In the genomic region with DNA sequence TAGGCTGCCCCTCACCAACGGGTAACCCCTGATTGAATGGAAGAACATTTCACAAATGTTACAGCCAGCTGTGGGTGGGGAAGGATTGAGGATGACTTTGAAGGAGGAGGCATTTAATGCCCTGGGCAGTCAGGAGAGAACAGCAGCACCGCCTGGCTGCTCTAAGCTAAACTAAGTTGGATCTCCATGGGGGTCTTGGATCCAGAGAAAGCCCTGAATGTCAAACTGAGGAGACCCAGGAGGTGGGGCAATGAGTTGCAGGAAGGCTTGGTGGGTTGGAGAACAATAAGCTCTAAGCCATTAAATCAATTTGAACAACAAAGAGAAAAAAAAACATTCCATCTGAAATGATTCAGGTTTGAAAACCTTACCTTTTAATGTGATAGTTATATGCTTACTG, we compare ENCODE assay signal across 30 cellular contexts. TPM values are rescaled to one million over a fixed set of nuclear protein-coding genes. Genes with fewer than 3 reads are reported as not detected.
"Had no signal": no experiment of that assay in that cellular context is flagged by ENCODE, and none has a peak within 500 bp of the region (broad histone marks: within the 10 kb centered on the region; RNA-seq: fewer than 3 reads in every experiment).

No MANE protein-coding gene starts in this region.

- H3K27me3 Mint-ChIP-seq: activated CD4-positive, alpha-beta T cell treated with anti-CD3 and anti-CD28 coated beads, Interleukin-2, amount 10 ng/mL, durations not matched to agents 7 days and 5 days; activated naive CD4-positive, alpha-beta T cell treated with anti-CD3 and anti-CD28 coated beads, Interleukin-2, amount 50 U/mL, for 24 hours had no signal

- H3K4me3 ChIP-seq: adrenal gland, breast epithelium, gastrocnemius medialis, lower lobe of right lung, psoas muscle, right lobe of liver, stomach, vagina had no signal

- H3K4me1 ChIP-seq: adrenal gland, breast epithelium, gastrocnemius medialis, lower lobe of right lung, psoas muscle, vagina had no signal

- H3K4me1 Mint-ChIP-seq: nephron progenitor cell had no signal

- H3K9me3 ChIP-seq: adrenal gland, breast epithelium, gastrocnemius medialis, lower lobe of right lung, psoas muscle, right lobe of liver, stomach, vagina had no signal

- H3K27ac Mint-ChIP-seq: activated CD4-positive, alpha-beta T cell treated with anti-CD3 and anti-CD28 coated beads, Interleukin-2, amount 10 ng/mL, durations not matched to agents 7 days and 5 days; activated naive CD4-positive, alpha-beta T cell treated with anti-CD3 and anti-CD28 coated beads, Interleukin-2, amount 50 U/mL, for 24 hours; nephron progenitor cell had no signal

- H3K27ac ChIP-seq: adrenal gland, breast epithelium, gastrocnemius medialis, lower lobe of right lung, psoas muscle, right lobe of liver, stomach, vagina had no signal

- H3K9me3 Mint-ChIP-seq: activated CD4-positive, alpha-beta T cell treated with anti-CD3 and anti-CD28 coated beads, Interleukin-2, amount 10 ng/mL, durations not matched to agents 7 days and 5 days; activated naive CD4-positive, alpha-beta T cell treated with anti-CD3 and anti-CD28 coated beads, Interleukin-2, amount 50 U/mL, for 24 hours; nephron progenitor cell had no signal

- DNase-seq: activated CD4-positive, alpha-beta T cell treated with anti-CD3 and anti-CD28 coated beads, Interleukin-2, amount 10 ng/mL, durations not matched to agents 7 days and 5 days; activated CD8-positive, alpha-beta memory T cell treated with anti-CD3 and anti-CD28 coated beads, Interleukin-2, amount 50 U/mL, for 4 hours; activated effector memory CD4-positive, alpha-beta T cell treated with anti-CD3 and anti-CD28 coated beads, Interleukin-2, amount 50 U/mL, for 16 hours; activated T-cell treated with anti-CD3 and anti-CD28 coated beads, Interleukin-2, amount 50 U/mL, for 48 hours; adrenal gland; cerebellar nuclear complex; cortex of kidney; effector CD4-positive, alpha-beta T cell; gastrocnemius medialis; head of caudate nucleus; islet precursor cell; lower lobe of right lung; midbrain; nephron progenitor cell; psoas muscle; right lobe of liver; small intestine; stimulated activated CD4-positive, alpha-beta T cell treated with anti-CD3 and anti-CD28 coated beads, Interleukin-15, amount 100 ng/mL, for 24 hours; stimulated activated CD4-positive, alpha-beta T cell treated with anti-CD3 and anti-CD28 coated beads, Interleukin-4, amount 100 ng/mL, for 1 hour; stomach; T-helper 1 cell; T1000; trophoblast cell had no signal

- H3K4me3 Mint-ChIP-seq: activated CD4-positive, alpha-beta T cell treated with anti-CD3 and anti-CD28 coated beads, Interleukin-2, amount 10 ng/mL, durations not matched to agents 7 days and 5 days; activated naive CD4-positive, alpha-beta T cell treated with anti-CD3 and anti-CD28 coated beads, Interleukin-2, amount 50 U/mL, for 24 hours; nephron progenitor cell had no signal

- ATAC-seq: activated CD4-positive, CD25-positive, alpha-beta regulatory T cell treated with anti-CD3 and anti-CD28 coated beads, Interleukin-2, amount 50 U/mL, for 24 hours; esophagus mucosa; gastrocnemius medialis; lower lobe of right lung; psoas muscle; right lobe of liver had no signal

- H3K27me3 ChIP-seq: adrenal gland, breast epithelium, gastrocnemius medialis, right lobe of liver, stomach, vagina had no signal

- H3K36me3 ChIP-seq: right lobe of liver had no signal

RNA-seq across cellular contexts. Expression of gene HAO1, which starts 43.9 kb away (rescaled TPM):
- total RNA-seq: activated CD4-positive, alpha-beta T cell treated with anti-CD3 and anti-CD28 coated beads, Interleukin-2, amount 10 ng/mL, durations not matched to agents 7 days and 5 days; adrenal gland; breast epithelium; esophagus mucosa; lower lobe of right lung; osteocyte; psoas muscle; stomach; temporal lobe; vagina had no signal
